ENCODE assay signal across 8 cellular contexts in the genomic region with DNA sequence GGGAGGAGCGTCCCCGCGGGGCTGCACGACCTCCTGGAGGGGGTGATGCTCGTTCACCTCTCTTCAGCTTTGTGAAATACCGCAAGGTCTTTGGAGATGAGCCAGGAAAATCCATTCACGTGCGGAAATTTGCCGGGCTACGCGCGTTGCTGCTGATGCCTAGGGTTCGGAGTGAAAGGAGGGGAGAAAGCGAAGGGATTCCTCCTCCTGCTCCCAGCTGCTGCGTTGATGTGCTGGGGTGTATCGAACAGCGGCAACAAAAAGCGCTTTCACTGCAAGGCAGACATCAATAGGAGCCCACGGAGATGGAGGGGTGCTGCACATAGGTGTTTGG. TPM values are rescaled to one million over a fixed set of nuclear protein-coding genes. Genes with fewer than 3 reads are reported as not detected.
A peak's percentile ranks its signal among the peaks of the same experiment; 100 is the strongest.
DNase-seq lines count a peak whose midpoint lies in the region; TF ChIP-seq lines count a peak whose summit lies in the region.

No MANE protein-coding gene starts in this region.

- H3K9me3 ChIP-seq in CD4-positive, alpha-beta memory T cell (ENCODE audit: control insufficient read depth in 1 of 2, low read length in 2 of 2), result no peaks in the 10 kb centered on the region
- no peaks in the 10 kb centered on the region for H3K9me3 ChIP-seq in SK-N-MC (ENCODE audit: low read depth, low read length)

- peaks cover 40 to 43% of the 10 kb centered on the region in 2 donors for H3K27me3 Mint-ChIP-seq in CD4-positive, alpha-beta memory T cell
- peaks cover 75% of the 10 kb centered on the region for H3K27me3 Mint-ChIP-seq in progenitor cell of endocrine pancreas

- peaks cover 12% of the 10 kb centered on the region for H3K4me1 ChIP-seq in CD4-positive, alpha-beta memory T cell (ENCODE audit: insufficient read depth, low read length)

- H3K36me3 Mint-ChIP-seq in CD4-positive, alpha-beta memory T cell, result no peaks in the 10 kb centered on the region
- no peaks in the 10 kb centered on the region for H3K36me3 Mint-ChIP-seq in progenitor cell of endocrine pancreas (ENCODE audit: insufficient read depth)

- H3K4me3 Mint-ChIP-seq in CD4-positive, alpha-beta memory T cell, result peak overlapping the region; percentile 40 to 83 (median 59)
- peak overlapping the region; percentile 80 for H3K4me3 Mint-ChIP-seq in progenitor cell of endocrine pancreas (ENCODE audit: low read depth)

- intact Hi-C loops in CD4-positive, alpha-beta memory T cell (cut with micrococcal nuclease), result loop anchor here (2.0 kb wide), 1 partner anchor 436 kb away; no protein-coding TSS in a partner anchor

- no peaks in the 10 kb centered on the region for H3K36me3 ChIP-seq in CD4-positive, alpha-beta memory T cell (ENCODE audit: insufficient read depth, low read length)
- no peaks in the 10 kb centered on the region for H3K36me3 ChIP-seq in SK-N-MC (ENCODE audit: insufficient read depth, low read length)

- POLR2A ChIA-PET in CD4-positive, alpha-beta memory T cell (lab: Charles Lee; ENCODE audit: partially characterized antibody), result no interaction called here

- H3K4me3 ChIP-seq in CD4-positive, alpha-beta memory T cell (ENCODE audit: low read length in 2 of 2), result no peak overlapping the region
- peak overlapping the region; percentile 86 for H3K4me3 ChIP-seq in SK-N-MC
- peak overlapping the region; percentile 39 to 45 for H3K4me3 ChIP-seq in foreskin fibroblast (ENCODE audit: low read depth in 1 of 2, low read length in 2 of 2)

- H3K27me3 ChIP-seq in CD4-positive, alpha-beta memory T cell (ENCODE audit: insufficient read depth, low read length), result peaks cover 13% of the 10 kb centered on the region

- DNase-seq in CD4-positive, alpha-beta memory T cell, result peak in 1 of 5 donors; percentile 1
- DNase-seq in SK-N-MC (ENCODE audit: low read depth, low spot score) (no peak), foreskin fibroblast (no peak), progenitor cell of endocrine pancreas (ENCODE audit: low spot score, unreplicated experiment) (no peak), G401 (ENCODE audit: low spot score) (no peak)
- DNase-seq in activated CD4-positive, CD25-positive, alpha-beta regulatory T cell (lab: John Stamatoyannopoulos, UW), result no peak
- no peak for DNase-seq in activated CD8-positive, alpha-beta memory T cell treated with anti-CD3 and anti-CD28 coated beads, Interleukin-2, amount 50 U/mL, for 48 hours
- no peak for DNase-seq in NK-92 treated with Interleukin-12 subunit alpha and Interleukin-12 subunit beta, amount 100 ng/mL, for 24 hours (lab: John Stamatoyannopoulos, UW)

- no peak overlapping the region for H3K9ac ChIP-seq in SK-N-MC (ENCODE audit: insufficient read length)

- CTCF ChIA-PET in CD4-positive, alpha-beta memory T cell (lab: Charles Lee; ENCODE audit: partially characterized antibody), result interaction anchor here (2.6 to 2.8 kb wide), 2 partner anchors 247 to 250 kb away, joined by 17 to 42 read pairs; no protein-coding TSS in a partner anchor

- H3K9me3 Mint-ChIP-seq in CD4-positive, alpha-beta memory T cell, result no peaks in the 10 kb centered on the region
- H3K9me3 Mint-ChIP-seq in progenitor cell of endocrine pancreas (ENCODE audit: low read depth), result no peaks in the 10 kb centered on the region

- peak overlapping the region in 1 of 7 donors; percentile 62 for H3K27ac Mint-ChIP-seq in CD4-positive, alpha-beta memory T cell
- no peak overlapping the region for H3K27ac Mint-ChIP-seq in progenitor cell of endocrine pancreas

- H3K4me1 Mint-ChIP-seq in CD4-positive, alpha-beta memory T cell, result peaks cover 6 to 26% (median 10%) of the 10 kb centered on the region in 4 donors
- peaks cover 7% of the 10 kb centered on the region for H3K4me1 Mint-ChIP-seq in progenitor cell of endocrine pancreas (ENCODE audit: low read depth)

- TF ChIP-seq CTCF in foreskin fibroblast (IDR thresholded peaks at IDR 0.05; ENCODE audit: low read depth, low read length) (no peak), progenitor cell of endocrine pancreas (IDR thresholded peaks at IDR 0.05; ENCODE audit: unreplicated experiment) (no peak)

- in situ Hi-C loops in G401 (cut with HindIII; ENCODE audit: low sequenced_read_pairs), result no loop called here

- H3K27ac ChIP-seq in CD4-positive, alpha-beta memory T cell (ENCODE audit: low read depth, low read length), result no peak overlapping the region
- H3K27ac ChIP-seq in SK-N-MC, result no peak overlapping the region

RNA-seq across cellular contexts. Expression of a gene that starts 0.4 kb away (rescaled TPM):
- total RNA-seq in CD4-positive, alpha-beta memory T cell, result not detected
- under 1 TPM; 0.27 to 0.37 TPM for polyA plus RNA-seq in CD4-positive, alpha-beta memory T cell
- 1.1 and 1.8 TPM in 2 replicates for total RNA-seq in progenitor cell of endocrine pancreas
- 0.07 and 0.43 TPM in 2 replicates for total RNA-seq in G401 (2014; rRNA removed; shearing (Covaris generic))

Comparison
In these comparisons a context has a peak if more than half of its experiments do, and no peak if none do; other contexts are left out.
1. H3K4me3 ChIP-seq: peak in SK-N-MC (single experiment) and foreskin fibroblast (2 of 2); none in CD4-positive, alpha-beta memory T cell (0 of 2).